In the genomic region with DNA sequence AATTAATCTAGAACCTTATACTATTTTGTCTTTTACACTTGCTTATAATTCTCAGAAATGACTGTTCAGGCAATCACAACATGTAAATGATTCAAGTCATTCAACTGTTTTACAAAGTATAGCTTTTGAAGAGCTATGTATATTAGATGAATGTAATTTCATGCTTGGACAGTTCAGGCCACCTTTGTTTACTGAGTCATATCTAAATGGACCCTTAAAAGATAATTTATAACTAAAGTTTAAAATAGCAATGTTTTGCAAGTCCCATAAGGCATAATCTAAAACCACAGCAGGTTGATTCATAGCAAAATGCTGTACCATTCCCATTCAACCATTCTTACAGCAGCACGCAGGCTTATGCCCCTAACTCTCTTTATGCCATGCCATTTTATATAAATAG, we compare ENCODE assay signal across 1 cellular context.
TF ChIP-seq lines count a peak whose summit lies in the region.

No MANE protein-coding gene starts in this region.

TF ChIP-seq in HEK293, 187 proteins besides CTCF, POLR2A, EP300 and RAD21 (continued from another document):
- TF ChIP-seq ZNF416 (tag by site-specific recombination; IDR thresholded peaks at IDR 0.05): no peak
- TF ChIP-seq ZNF792 (tag by site-specific recombination; IDR thresholded peaks at IDR 0.05): no peak
- no peak for TF ChIP-seq ZNF19 (tag by site-specific recombination; IDR thresholded peaks at IDR 0.05; ENCODE audit: low read depth)
- TF ChIP-seq, protein P1, sequence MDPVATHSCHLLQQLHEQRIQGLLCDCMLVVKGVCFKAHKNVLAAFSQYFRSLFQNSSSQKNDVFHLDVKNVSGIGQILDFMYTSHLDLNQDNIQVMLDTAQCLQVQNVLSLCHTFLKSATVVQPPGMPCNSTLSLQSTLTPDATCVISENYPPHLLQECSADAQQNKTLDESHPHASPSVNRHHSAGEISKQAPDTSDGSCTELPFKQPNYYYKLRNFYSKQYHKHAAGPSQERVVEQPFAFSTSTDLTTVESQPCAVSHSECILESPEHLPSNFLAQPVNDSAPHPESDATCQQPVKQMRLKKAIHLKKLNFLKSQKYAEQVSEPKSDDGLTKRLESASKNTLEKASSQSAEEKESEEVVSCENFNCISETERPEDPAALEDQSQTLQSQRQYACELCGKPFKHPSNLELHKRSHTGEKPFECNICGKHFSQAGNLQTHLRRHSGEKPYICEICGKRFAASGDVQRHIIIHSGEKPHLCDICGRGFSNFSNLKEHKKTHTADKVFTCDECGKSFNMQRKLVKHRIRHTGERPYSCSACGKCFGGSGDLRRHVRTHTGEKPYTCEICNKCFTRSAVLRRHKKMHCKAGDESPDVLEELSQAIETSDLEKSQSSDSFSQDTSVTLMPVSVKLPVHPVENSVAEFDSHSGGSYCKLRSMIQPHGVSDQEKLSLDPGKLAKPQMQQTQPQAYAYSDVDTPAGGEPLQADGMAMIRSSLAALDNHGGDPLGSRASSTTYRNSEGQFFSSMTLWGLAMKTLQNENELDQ (tag by site-specific recombination; IDR thresholded peaks at IDR 0.05; ENCODE audit: low read depth): no peak
- no peak for TF ChIP-seq ZNF366 (tag by site-specific recombination; conservative IDR thresholded peaks at IDR 0.05)
- TF ChIP-seq OSR2 (tag by site-specific recombination; IDR thresholded peaks at IDR 0.05): peak; percentile 37; the same call in 1 of the 2 replicates
- TF ChIP-seq TCF7L2 (IDR thresholded peaks at IDR 0.05; ENCODE audit: borderline replicate concordance, low read depth, low read length): no peak
- no peak for TF ChIP-seq GLIS2 (tag by site-specific recombination; IDR thresholded peaks at IDR 0.05)
- no peak for TF ChIP-seq KLF10 (tag by site-specific recombination; IDR thresholded peaks at IDR 0.05)
- peak; percentile 64 for TF ChIP-seq SP7 (tag by site-specific recombination; IDR thresholded peaks at IDR 0.05)
- TF ChIP-seq, protein P2, sequence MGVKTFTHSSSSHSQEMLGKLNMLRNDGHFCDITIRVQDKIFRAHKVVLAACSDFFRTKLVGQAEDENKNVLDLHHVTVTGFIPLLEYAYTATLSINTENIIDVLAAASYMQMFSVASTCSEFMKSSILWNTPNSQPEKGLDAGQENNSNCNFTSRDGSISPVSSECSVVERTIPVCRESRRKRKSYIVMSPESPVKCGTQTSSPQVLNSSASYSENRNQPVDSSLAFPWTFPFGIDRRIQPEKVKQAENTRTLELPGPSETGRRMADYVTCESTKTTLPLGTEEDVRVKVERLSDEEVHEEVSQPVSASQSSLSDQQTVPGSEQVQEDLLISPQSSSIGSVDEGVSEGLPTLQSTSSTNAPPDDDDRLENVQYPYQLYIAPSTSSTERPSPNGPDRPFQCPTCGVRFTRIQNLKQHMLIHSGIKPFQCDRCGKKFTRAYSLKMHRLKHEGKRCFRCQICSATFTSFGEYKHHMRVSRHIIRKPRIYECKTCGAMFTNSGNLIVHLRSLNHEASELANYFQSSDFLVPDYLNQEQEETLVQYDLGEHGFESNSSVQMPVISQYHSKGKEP (tag by site-specific recombination; IDR thresholded peaks at IDR 0.05): no peak
- TF ChIP-seq, protein P3, sequence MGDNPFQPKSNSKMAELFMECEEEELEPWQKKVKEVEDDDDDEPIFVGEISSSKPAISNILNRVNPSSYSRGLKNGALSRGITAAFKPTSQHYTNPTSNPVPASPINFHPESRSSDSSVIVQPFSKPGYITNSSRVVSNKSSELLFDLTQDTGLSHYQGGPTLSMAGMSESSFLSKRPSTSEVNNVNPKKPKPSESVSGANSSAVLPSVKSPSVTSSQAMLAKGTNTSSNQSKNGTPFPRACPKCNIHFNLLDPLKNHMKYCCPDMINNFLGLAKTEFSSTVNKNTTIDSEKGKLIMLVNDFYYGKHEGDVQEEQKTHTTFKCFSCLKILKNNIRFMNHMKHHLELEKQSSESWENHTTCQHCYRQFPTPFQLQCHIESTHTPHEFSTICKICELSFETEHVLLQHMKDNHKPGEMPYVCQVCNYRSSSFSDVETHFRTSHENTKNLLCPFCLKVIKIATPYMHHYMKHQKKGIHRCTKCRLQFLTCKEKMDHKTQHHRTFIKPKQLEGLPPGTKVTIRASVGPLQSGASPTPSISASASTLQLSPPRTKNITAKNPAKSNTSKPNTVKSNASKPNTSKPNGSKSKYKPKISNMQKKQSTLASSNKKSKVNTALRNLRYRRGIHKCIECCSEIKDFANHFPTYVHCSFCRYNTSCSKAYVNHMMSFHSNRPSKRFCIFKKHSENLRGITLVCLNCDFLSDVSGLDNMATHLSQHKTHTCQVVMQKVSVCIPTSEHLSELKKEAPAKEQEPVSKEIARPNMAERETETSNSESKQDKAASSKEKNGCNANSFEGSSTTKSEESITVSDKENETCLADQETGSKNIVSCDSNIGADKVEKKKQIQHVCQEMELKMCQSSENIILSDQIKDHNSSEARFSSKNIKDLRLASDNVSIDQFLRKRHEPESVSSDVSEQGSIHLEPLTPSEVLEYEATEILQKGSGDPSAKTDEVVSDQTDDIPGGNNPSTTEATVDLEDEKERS (tag by site-specific recombination; IDR thresholded peaks at IDR 0.05): no peak
- TF ChIP-seq, protein P4, sequence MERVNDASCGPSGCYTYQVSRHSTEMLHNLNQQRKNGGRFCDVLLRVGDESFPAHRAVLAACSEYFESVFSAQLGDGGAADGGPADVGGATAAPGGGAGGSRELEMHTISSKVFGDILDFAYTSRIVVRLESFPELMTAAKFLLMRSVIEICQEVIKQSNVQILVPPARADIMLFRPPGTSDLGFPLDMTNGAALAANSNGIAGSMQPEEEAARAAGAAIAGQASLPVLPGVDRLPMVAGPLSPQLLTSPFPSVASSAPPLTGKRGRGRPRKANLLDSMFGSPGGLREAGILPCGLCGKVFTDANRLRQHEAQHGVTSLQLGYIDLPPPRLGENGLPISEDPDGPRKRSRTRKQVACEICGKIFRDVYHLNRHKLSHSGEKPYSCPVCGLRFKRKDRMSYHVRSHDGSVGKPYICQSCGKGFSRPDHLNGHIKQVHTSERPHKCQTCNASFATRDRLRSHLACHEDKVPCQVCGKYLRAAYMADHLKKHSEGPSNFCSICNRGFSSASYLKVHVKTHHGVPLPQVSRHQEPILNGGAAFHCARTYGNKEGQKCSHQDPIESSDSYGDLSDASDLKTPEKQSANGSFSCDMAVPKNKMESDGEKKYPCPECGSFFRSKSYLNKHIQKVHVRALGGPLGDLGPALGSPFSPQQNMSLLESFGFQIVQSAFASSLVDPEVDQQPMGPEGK (tag by site-specific recombination; IDR thresholded peaks at IDR 0.05): no peak
TF ChIP-seq in HEK293: peak in this region for 3.
